Comparison of ENCODE assay signal across 8 cellular contexts in the genomic region with DNA sequence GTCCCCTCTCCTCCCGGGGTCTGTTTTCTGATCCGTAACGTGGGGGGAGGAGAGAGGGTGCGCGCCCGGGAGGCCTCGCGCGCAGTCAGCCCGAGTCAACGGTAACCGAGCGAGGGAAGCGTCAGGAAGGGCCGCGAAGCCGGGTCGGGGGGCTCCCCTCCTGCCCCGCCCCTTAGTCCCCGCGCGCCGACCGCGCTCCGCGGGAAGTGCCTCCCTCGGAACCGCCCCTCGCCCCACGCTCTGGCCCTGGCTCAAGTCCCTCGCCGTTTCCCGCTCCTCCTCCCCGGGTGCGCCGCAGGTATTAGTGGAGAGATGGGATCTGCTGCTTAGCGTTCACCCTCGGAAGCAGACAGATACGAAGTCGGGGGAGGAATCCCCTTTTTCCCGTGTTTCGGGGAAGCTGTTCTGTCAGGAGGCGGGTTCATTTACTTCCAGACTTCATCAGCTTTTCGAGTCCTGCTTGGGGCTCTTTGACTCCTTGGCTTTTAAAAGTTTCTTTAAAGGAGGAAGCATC. TPM values are rescaled to one million over a fixed set of nuclear protein-coding genes. Genes with fewer than 3 reads are reported as not detected.
DNase-seq lines count a peak whose midpoint lies in the region; ATAC-seq and TF ChIP-seq lines count a peak whose summit lies in the region.

No MANE protein-coding gene starts in this region.

- H4K20me1 ChIP-seq in KMS-11 (ENCODE audit: insufficient read depth), result peaks cover 44% of the 10 kb centered on the region

- no peaks in the 10 kb centered on the region for H3K27me3 Mint-ChIP-seq in stimulated activated memory B cell treated with anti-CD40 and anti-IgM and Interleukin-4, amounts not matched to agents 10 μg/mL and 1 μg/mL and 100 μg/mL, for 72 hours

- H3K27me3 ChIP-seq in KMS-11 (ENCODE audit: insufficient read depth, low read depth) (no peaks in the 10 kb centered on the region), duodenal mucosa (ENCODE audit: control insufficient read depth in 1 of 2, insufficient read depth in 2 of 2, low read length in 2 of 2) (no peaks in the 10 kb centered on the region), mesendoderm (ENCODE audit: insufficient read depth, low read length, poor library complexity) (no peaks in the 10 kb centered on the region)

- H3K9me3 Mint-ChIP-seq in stimulated activated memory B cell treated with anti-CD40 and anti-IgM and Interleukin-4, amounts not matched to agents 10 μg/mL and 1 μg/mL and 100 μg/mL, for 72 hours, result no peaks in the 10 kb centered on the region

- whole genome bisulfite sequencing in mesendoderm (ENCODE audit: extremely low coverage, insufficient coverage, low lambda C conversion rate), result no CpG with 5 or more reads among the region's 45 CpGs

- H2BK15ac ChIP-seq in mesendoderm (replicated peaks; ENCODE audit: low read depth), result no peak overlapping the region

- H3K27ac ChIP-seq in KMS-11, result peak overlapping the region; percentile 83
- H3K27ac ChIP-seq in duodenal mucosa (ENCODE audit: low read depth, low read length), result peak overlapping the region; percentile 92
- H3K27ac ChIP-seq in mesendoderm (ENCODE audit: low read depth, low read length), result peak overlapping the region; percentile 67

- H3K79me2 ChIP-seq in KMS-11 (ENCODE audit: insufficient read depth, low read depth), result peaks cover 55% of the 10 kb centered on the region
- H3K79me2 ChIP-seq in mesendoderm (ENCODE audit: control insufficient read depth, insufficient read depth, low read length), result peaks cover 53% of the 10 kb centered on the region

- TF ChIP-seq CTCF in KMS-11 (conservative IDR thresholded peaks at IDR 0.05; ENCODE audit: low read depth, low read length), result no peak

- peak overlapping the region; percentile 87 for H3K4me2 ChIP-seq in KMS-11
- H3K4me2 ChIP-seq in mesendoderm (ENCODE audit: low read length), result peak overlapping the region; percentile 43

- H3K4ac ChIP-seq in mesendoderm (ENCODE audit: low read depth, low read length), result peak overlapping the region; percentile 98

- H3K4me1 Mint-ChIP-seq in stimulated activated memory B cell treated with anti-CD40 and anti-IgM and Interleukin-4, amounts not matched to agents 10 μg/mL and 1 μg/mL and 100 μg/mL, for 72 hours, result peaks cover 47% of the 10 kb centered on the region

- H3K4me1 ChIP-seq in KMS-11 (ENCODE audit: low read depth, poor library complexity, severe bottlenecking), result peaks cover 42% of the 10 kb centered on the region
- H3K4me1 ChIP-seq in duodenal mucosa (ENCODE audit: control insufficient read depth in 1 of 2, insufficient read depth in 2 of 2, low read length in 2 of 2), result peaks cover 31 to 35% of the 10 kb centered on the region in 2 donors
- peaks cover 8% of the 10 kb centered on the region for H3K4me1 ChIP-seq in mesendoderm (ENCODE audit: control insufficient read depth, low read depth, low read length)

- H3K27ac Mint-ChIP-seq in stimulated activated memory B cell treated with anti-CD40 and anti-IgM and Interleukin-4, amounts not matched to agents 10 μg/mL and 1 μg/mL and 100 μg/mL, for 72 hours, result peak overlapping the region; percentile 89

- H2BK5ac ChIP-seq in mesendoderm (ENCODE audit: low read length), result peak overlapping the region; percentile 79

- H3K4me3 Mint-ChIP-seq in stimulated activated memory B cell treated with anti-CD40 and anti-IgM and Interleukin-4, amounts not matched to agents 10 μg/mL and 1 μg/mL and 100 μg/mL, for 72 hours, result peak overlapping the region; percentile 90

- H3K79me1 ChIP-seq in mesendoderm (ENCODE audit: low read length), result no peaks in the 10 kb centered on the region

- no peak overlapping the region for H4K8ac ChIP-seq in mesendoderm (ENCODE audit: low read depth, low read length)

- H3K23ac ChIP-seq in mesendoderm (ENCODE audit: low read length), result peak overlapping the region; percentile 98

- no peaks in the 10 kb centered on the region for H3K9me3 ChIP-seq in duodenal mucosa (ENCODE audit: control insufficient read depth in 1 of 2, low read length in 2 of 2)

- H3K9ac ChIP-seq in KMS-11, result peak overlapping the region; percentile 98
- H3K9ac ChIP-seq in duodenal mucosa (ENCODE audit: low read depth in 1 of 2, low read length in 2 of 2), result peak overlapping the region; percentile 93
- H3K9ac ChIP-seq in mesendoderm (ENCODE audit: low read length), result peak overlapping the region; percentile 98

- H2AK5ac ChIP-seq in mesendoderm (ENCODE audit: low read length), result no peak overlapping the region

- H4K5ac ChIP-seq in mesendoderm (ENCODE audit: low read length), result no peak overlapping the region

- no peaks in the 10 kb centered on the region for H3K36me3 ChIP-seq in KMS-11 (ENCODE audit: insufficient read depth)
- H3K36me3 ChIP-seq in duodenal mucosa (ENCODE audit: control insufficient read depth in 1 of 2, insufficient read depth in 2 of 2, low read length in 2 of 2), result no peaks in the 10 kb centered on the region
- H3K36me3 ChIP-seq in mesendoderm (ENCODE audit: control insufficient read depth, insufficient read depth, low read length), result no peaks in the 10 kb centered on the region

- ATAC-seq in GM21423 (IDR thresholded peaks at IDR 0.05; ENCODE audit: unreplicated experiment) (peak; percentile 31), HG03095 (IDR thresholded peaks at IDR 0.05; ENCODE audit: unreplicated experiment) (no peak)
- peak; percentile 51 for ATAC-seq in stimulated activated memory B cell treated with anti-CD40 and anti-IgM and Interleukin-4, amounts not matched to agents 10 μg/mL and 1 μg/mL and 100 μg/mL, for 72 hours

- H3K4me3 ChIP-seq in KMS-11 (IDR thresholded peaks at IDR 0.05; ENCODE audit: insufficient read depth, low read depth, low read length) (no peak overlapping the region), duodenal mucosa (ENCODE audit: low read depth in 1 of 2, low read length in 2 of 2) (peak overlapping the region; percentile 92 to 93), mesendoderm (ENCODE audit: low read length) (peak overlapping the region; percentile 29)

- H2BK120ac ChIP-seq in mesendoderm (ENCODE audit: low read depth, low read length), result peak overlapping the region; percentile 7

- DNase-seq in CMK (ENCODE audit: low read depth), result peak; percentile 26
- DNase-seq in activated CD4-positive, CD25-positive, alpha-beta regulatory T cell treated with anti-CD3 and anti-CD28 coated beads, Interleukin-2, amount 50 U/mL, for 16 hours (ENCODE audit: low read depth, low spot score), result peak; percentile 5
- DNase-seq in mesendoderm, result peak; percentile 54

- peak overlapping the region; percentile 99 for H3K56ac ChIP-seq in mesendoderm (ENCODE audit: low read length)

- peaks cover 22% of the 10 kb centered on the region for H3K36me3 Mint-ChIP-seq in stimulated activated memory B cell treated with anti-CD40 and anti-IgM and Interleukin-4, amounts not matched to agents 10 μg/mL and 1 μg/mL and 100 μg/mL, for 72 hours

- peak overlapping the region; percentile 85 for H3K18ac ChIP-seq in mesendoderm (ENCODE audit: low read length)

- H2AFZ ChIP-seq in KMS-11 (ENCODE audit: low read depth), result peak overlapping the region; percentile 38

RNA-seq across cellular contexts. Expression of gene HNRNPM, which starts 0.8 kb away (rescaled TPM):
- polyA plus RNA-seq in mesendoderm (2013, experiment 1 of 2), result 329 TPM
- polyA plus RNA-seq in mesendoderm (2013, experiment 2 of 2), result 325 TPM

RNA-seq across cellular contexts. Expression of gene MARCHF2, which starts 32.4 kb away (rescaled TPM):
- polyA plus RNA-seq in mesendoderm (2013, experiment 1 of 2), result 9.8 TPM
- 10.2 TPM for polyA plus RNA-seq in mesendoderm (2013, experiment 2 of 2)

RNA-seq across cellular contexts. Expression of gene RAB11B, which starts 55.4 kb away (rescaled TPM):
- 95.2 TPM for polyA plus RNA-seq in mesendoderm (2013, experiment 1 of 2)
- polyA plus RNA-seq in mesendoderm (2013, experiment 2 of 2), result 94.3 TPM

RNA-seq across cellular contexts. Expression of gene PRAM1, which starts 56.9 kb away (rescaled TPM):
- polyA plus RNA-seq in mesendoderm (2013, experiment 1 of 2), result 0.06 TPM
- 0.08 TPM for polyA plus RNA-seq in mesendoderm (2013, experiment 2 of 2)
